In the genomic region with DNA sequence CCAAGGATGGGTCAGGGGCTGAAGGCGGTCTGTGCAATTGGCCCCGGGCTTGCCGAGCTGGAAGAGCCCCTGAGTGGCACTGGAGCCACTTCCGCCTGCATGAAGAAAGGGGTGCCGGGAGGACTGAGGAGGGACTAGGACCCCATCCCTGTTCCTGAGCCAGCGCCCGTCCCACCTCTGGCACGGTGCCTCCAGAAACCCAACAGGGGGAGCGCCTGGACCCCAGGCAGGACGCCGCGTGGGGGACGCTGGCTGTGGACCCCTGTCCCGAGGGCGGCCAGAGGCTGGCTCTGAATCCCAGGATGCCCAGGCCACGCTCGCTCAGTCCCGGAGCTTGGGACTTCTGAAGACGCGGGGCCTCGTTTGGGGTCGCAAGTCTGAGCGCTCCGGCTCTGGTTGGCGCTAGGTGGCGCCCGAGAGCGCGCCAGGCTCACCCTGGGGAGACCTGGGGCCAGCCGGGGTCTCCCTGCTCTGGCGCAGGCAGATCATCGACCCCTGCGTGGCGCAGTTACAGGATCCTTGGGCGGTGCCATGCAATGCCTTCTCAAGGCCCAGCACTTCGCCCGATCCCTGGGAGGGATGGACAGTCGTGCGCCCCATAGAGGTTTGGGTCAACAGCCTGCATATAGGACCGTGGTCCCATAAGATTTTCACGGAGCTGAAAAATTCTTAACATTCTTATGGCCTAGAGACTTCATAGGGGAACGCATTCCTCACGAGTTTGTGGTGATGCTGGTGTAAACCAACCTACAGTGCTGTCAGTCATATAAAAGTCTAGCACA, we compare ENCODE assay signal across 8 cellular contexts. TPM values are rescaled to one million over a fixed set of nuclear protein-coding genes. Genes with fewer than 3 reads are reported as not detected.
DNase-seq lines count a peak whose midpoint lies in the region; ATAC-seq and TF ChIP-seq lines count a peak whose summit lies in the region.

No MANE protein-coding gene starts in this region.

- no peaks in the 10 kb centered on the region for H3K36me3 Mint-ChIP-seq in endothelial cell (ENCODE audit: low read depth, unreplicated experiment)

- H3K4me1 Mint-ChIP-seq in endothelial cell (ENCODE audit: unreplicated experiment) = no peaks in the 10 kb centered on the region

- H3K4me3 ChIP-seq in mucosa of rectum (ENCODE audit: low read length in 2 of 2) = peak overlapping the region; percentile 50 to 60

- H3K27ac ChIP-seq in mucosa of rectum (ENCODE audit: low read depth in 2 of 2, low read length in 2 of 2) = no peak overlapping the region

- peak; percentile 90 for TF ChIP-seq CTCF in endothelial cell (IDR thresholded peaks at IDR 0.05; ENCODE audit: unreplicated experiment)

- H3K9me3 Mint-ChIP-seq in endothelial cell (ENCODE audit: unreplicated experiment) = no peaks in the 10 kb centered on the region

- H3K4me3 Mint-ChIP-seq in endothelial cell (ENCODE audit: unreplicated experiment) = no peak overlapping the region

- peak overlapping the region in 1 of 2 donors; percentile 34 for H3K9ac ChIP-seq in mucosa of rectum (ENCODE audit: low read depth in 1 of 2, low read length in 2 of 2)

- no peak for ATAC-seq in HG03354 (IDR thresholded peaks at IDR 0.05; ENCODE audit: poor library complexity, severe bottlenecking, unreplicated experiment)

- peaks cover 6% of the 10 kb centered on the region for H3K27me3 Mint-ChIP-seq in endothelial cell (ENCODE audit: unreplicated experiment)

- H3K9me3 ChIP-seq in mucosa of rectum (ENCODE audit: control insufficient read depth in 2 of 2, low read length in 2 of 2) = no peaks in the 10 kb centered on the region

- H3K4me1 ChIP-seq in mucosa of rectum (ENCODE audit: control insufficient read depth in 2 of 2, insufficient read depth in 2 of 2, low read length in 2 of 2) = peaks cover 0 to 5% of the 10 kb centered on the region in 2 donors

- no peaks in the 10 kb centered on the region for H3K27me3 ChIP-seq in mucosa of rectum (ENCODE audit: control insufficient read depth in 2 of 2, insufficient read depth in 2 of 2, low read length in 2 of 2)

- peak in 2 of 3 experiments; percentile 13 to 22 for DNase-seq in NCI-H1417 (lab: John Stamatoyannopoulos, UW)
- no peak for DNase-seq in NCI-H1417 treated with DMSO at 0.1 percent for 48 hours (lab: John Stamatoyannopoulos, UW)
- DNase-seq in NCI-H2227 treated with DMSO at 0.1 percent for 48 hours (lab: John Stamatoyannopoulos, UW) = peak; percentile 62
- peak; percentile 30 to 56 (median 51) for DNase-seq in activated CD8-positive, alpha-beta memory T cell treated with anti-CD3 and anti-CD28 coated beads for 48 hours (ENCODE audit: low read depth in 2 of 3, low spot score in 2 of 3)
- peak; percentile 76 for DNase-seq in endothelial cell (ENCODE audit: low spot score)
- peak; percentile 43 to 58 for DNase-seq in stimulated activated CD8-positive, alpha-beta memory T cell treated with anti-CD3 and anti-CD28 coated beads, Interleukin-7, amount 100 ng/mL, for 1 hour (ENCODE audit: low read depth in 2 of 2)

- no peak overlapping the region for H3K27ac Mint-ChIP-seq in endothelial cell (ENCODE audit: unreplicated experiment)

- no peaks in the 10 kb centered on the region for H3K36me3 ChIP-seq in mucosa of rectum (ENCODE audit: control insufficient read depth in 2 of 2, insufficient read depth in 2 of 2, low read length in 2 of 2)

RNA-seq across cellular contexts. Expression of a gene that starts 58.5 kb away (rescaled TPM):
- total RNA-seq in endothelial cell (ENCODE audit: unreplicated experiment) = 66.3 TPM
